In genomic region chr1:155678027-155678426, GRCh38 we compare ENCODE assay signal across 33 cellular contexts.
"Had no signal": no experiment of that assay in that cellular context is flagged by ENCODE, and none has a peak within 500 bp of the region (broad histone marks: within the 10 kb centered on the region; RNA-seq: fewer than 3 reads in every experiment).

No MANE protein-coding gene starts in this region.

- H3K4me3 Mint-ChIP-seq: activated CD4-positive, alpha-beta memory T cell treated with anti-CD3 and anti-CD28 coated beads, Interleukin-2, amount 10 ng/mL, durations not matched to agents 7 days and 5 days; activated CD4-positive, alpha-beta T cell treated with anti-CD3 and anti-CD28 coated beads, Interleukin-2, amount 10 ng/mL, durations not matched to agents 7 days and 5 days; activated naive CD4-positive, alpha-beta T cell treated with anti-CD3 and anti-CD28 coated beads, Interleukin-2, amount 50 U/mL, for 24 hours; naive thymus-derived CD8-positive, alpha-beta T cell; neural crest cell; stimulated activated memory B cell treated with anti-CD40 and anti-IgM and Interleukin-4, amounts not matched to agents 10 μg/mL and 1 μg/mL and 100 μg/mL, for 72 hours; stimulated activated naive CD8-positive, alpha-beta T cell treated with anti-CD3 and anti-CD28 coated beads, Interleukin-15, amount 100 ng/mL, for 72 hours; T-helper 1 cell treated with Interleukin-12 subunit alpha and Interleukin-12 subunit beta and Interleukin-4 antibody, amounts not matched to agents 30 μg/mL and 1 μg/mL, for 36 hours; type B pancreatic cell; WTC11 had no signal

- DNase-seq: activated CD4-positive, alpha-beta memory T cell treated with anti-CD3 and anti-CD28 coated beads, Interleukin-2, amount 10 ng/mL, durations not matched to agents 7 days and 5 days; activated CD4-positive, alpha-beta T cell treated with anti-CD3 and anti-CD28 coated beads for 1 hour; activated CD4-positive, alpha-beta T cell treated with anti-CD3 and anti-CD28 coated beads, Interleukin-2, amount 10 ng/mL, durations not matched to agents 7 days and 5 days; activated CD8-positive, alpha-beta memory T cell treated with anti-CD3 and anti-CD28 coated beads, Interleukin-2, amount 50 U/mL, for 48 hours; activated T-cell treated with anti-CD3 and anti-CD28 coated beads, Interleukin-2, amount 50 U/mL, for 48 hours; anterior cingulate cortex; cortex of kidney; esophagus squamous epithelium; foreskin melanocyte; islet precursor cell; left cardiac atrium; midbrain; naive thymus-derived CD8-positive, alpha-beta T cell; nucleus accumbens; pancreas; psoas muscle; sigmoid colon; small intestine; stimulated activated CD4-positive, alpha-beta T cell treated with anti-CD3 and anti-CD28 coated beads, Interleukin-4, amount 100 ng/mL, for 4 hours; stimulated activated CD8-positive, alpha-beta memory T cell treated with anti-CD3 and anti-CD28 coated beads, Interleukin-4, amount 100 ng/mL, for 48 hours; stimulated activated naive CD8-positive, alpha-beta T cell treated with anti-CD3 and anti-CD28 coated beads, Interleukin-15, amount 100 ng/mL, for 72 hours; substantia nigra; SW 1271; T-helper 9 cell had no signal

- FAIRE-seq: pancreas, small intestine had no signal

- H3K9me3 Mint-ChIP-seq: activated CD4-positive, alpha-beta memory T cell treated with anti-CD3 and anti-CD28 coated beads, Interleukin-2, amount 10 ng/mL, durations not matched to agents 7 days and 5 days; activated CD4-positive, alpha-beta T cell treated with anti-CD3 and anti-CD28 coated beads, Interleukin-2, amount 10 ng/mL, durations not matched to agents 7 days and 5 days; activated naive CD4-positive, alpha-beta T cell treated with anti-CD3 and anti-CD28 coated beads, Interleukin-2, amount 50 U/mL, for 24 hours; activated T-helper 2 cell treated with anti-CD3 and anti-CD28 coated beads, Interferon-gamma antibody, Interleukin-2, Interleukin-4, amounts not matched to agents 10 μg/mL and 5 μg/mL and 100 μg/mL, durations not matched to agents 14 hours and 24 hours and 36 hours; naive thymus-derived CD8-positive, alpha-beta T cell; neural crest cell; stimulated activated memory B cell treated with anti-CD40 and anti-IgM and Interleukin-4, amounts not matched to agents 10 μg/mL and 1 μg/mL and 100 μg/mL, for 72 hours; stimulated activated naive CD8-positive, alpha-beta T cell treated with anti-CD3 and anti-CD28 coated beads, Interleukin-15, amount 100 ng/mL, for 72 hours; T-helper 1 cell treated with Interleukin-12 subunit alpha and Interleukin-12 subunit beta and Interleukin-4 antibody, amounts not matched to agents 30 μg/mL and 1 μg/mL, for 36 hours; type B pancreatic cell; WTC11 had no signal

- ATAC-seq: left cardiac atrium; naive thymus-derived CD8-positive, alpha-beta T cell; pancreas; psoas muscle; stimulated activated memory B cell treated with anti-CD40 and anti-IgM and Interleukin-4, amounts not matched to agents 10 μg/mL and 1 μg/mL and 100 μg/mL, for 72 hours; stimulated activated naive CD8-positive, alpha-beta T cell treated with anti-CD3 and anti-CD28 coated beads, Interleukin-15, amount 100 ng/mL, for 72 hours; WTC11 had no signal

- H3K27ac Mint-ChIP-seq: activated CD4-positive, alpha-beta memory T cell treated with anti-CD3 and anti-CD28 coated beads, Interleukin-2, amount 10 ng/mL, durations not matched to agents 7 days and 5 days; activated CD4-positive, alpha-beta T cell treated with anti-CD3 and anti-CD28 coated beads, Interleukin-2, amount 10 ng/mL, durations not matched to agents 7 days and 5 days; activated T-helper 2 cell treated with anti-CD3 and anti-CD28 coated beads, Interferon-gamma antibody, Interleukin-2, Interleukin-4, amounts not matched to agents 10 μg/mL and 5 μg/mL and 100 μg/mL, durations not matched to agents 14 hours and 24 hours and 36 hours; stimulated activated memory B cell treated with anti-CD40 and anti-IgM and Interleukin-4, amounts not matched to agents 10 μg/mL and 1 μg/mL and 100 μg/mL, for 72 hours; stimulated activated naive CD8-positive, alpha-beta T cell treated with anti-CD3 and anti-CD28 coated beads, Interleukin-15, amount 100 ng/mL, for 72 hours; T-helper 1 cell treated with Interleukin-12 subunit alpha and Interleukin-12 subunit beta and Interleukin-4 antibody, amounts not matched to agents 30 μg/mL and 1 μg/mL, for 36 hours; type B pancreatic cell; WTC11 had no signal

- H3K27ac ChIP-seq: cardiac muscle cell, esophagus squamous epithelium, pancreas, psoas muscle, sigmoid colon, vagina had no signal

- H3K4me1 Mint-ChIP-seq: neural crest cell, WTC11 had no signal

- H3K27me3 Mint-ChIP-seq: activated CD4-positive, alpha-beta memory T cell treated with anti-CD3 and anti-CD28 coated beads, Interleukin-2, amount 10 ng/mL, durations not matched to agents 7 days and 5 days; activated CD4-positive, alpha-beta T cell treated with anti-CD3 and anti-CD28 coated beads, Interleukin-2, amount 10 ng/mL, durations not matched to agents 7 days and 5 days; activated naive CD4-positive, alpha-beta T cell treated with anti-CD3 and anti-CD28 coated beads, Interleukin-2, amount 50 U/mL, for 24 hours; naive thymus-derived CD8-positive, alpha-beta T cell; stimulated activated memory B cell treated with anti-CD40 and anti-IgM and Interleukin-4, amounts not matched to agents 10 μg/mL and 1 μg/mL and 100 μg/mL, for 72 hours; stimulated activated naive CD8-positive, alpha-beta T cell treated with anti-CD3 and anti-CD28 coated beads, Interleukin-15, amount 100 ng/mL, for 72 hours; type B pancreatic cell had no signal
